1 cellular context compared by ENCODE assay signal in genomic region chr13:27790523-27790922, GRCh38.
TF ChIP-seq lines count a peak whose summit lies in the region.

No MANE protein-coding gene starts in this region.

TF ChIP-seq in GM23338, 12 proteins besides CTCF, POLR2A, EP300 and RAD21 (continued from another document):
- TF ChIP-seq ZNF462 (CRISPR knock-in tag; IDR thresholded peaks at IDR 0.05) (no peak), EZH2 (IDR thresholded peaks at IDR 0.05; ENCODE audit: low read depth, unreplicated experiment) (no peak), POLR2AphosphoS5 (IDR thresholded peaks at IDR 0.05; ENCODE audit: low read depth) (no peak), REST (IDR thresholded peaks at IDR 0.05; ENCODE audit: unreplicated experiment) (no peak), CREB1 (CRISPR knock-in tag; IDR thresholded peaks at IDR 0.05; ENCODE audit: low read depth) (no peak), EZH2phosphoT487 (IDR thresholded peaks at IDR 0.05; ENCODE audit: unreplicated experiment) (peak; percentile 86)
